Comparison of ENCODE assay signal across 18 cellular contexts in the genomic region with DNA sequence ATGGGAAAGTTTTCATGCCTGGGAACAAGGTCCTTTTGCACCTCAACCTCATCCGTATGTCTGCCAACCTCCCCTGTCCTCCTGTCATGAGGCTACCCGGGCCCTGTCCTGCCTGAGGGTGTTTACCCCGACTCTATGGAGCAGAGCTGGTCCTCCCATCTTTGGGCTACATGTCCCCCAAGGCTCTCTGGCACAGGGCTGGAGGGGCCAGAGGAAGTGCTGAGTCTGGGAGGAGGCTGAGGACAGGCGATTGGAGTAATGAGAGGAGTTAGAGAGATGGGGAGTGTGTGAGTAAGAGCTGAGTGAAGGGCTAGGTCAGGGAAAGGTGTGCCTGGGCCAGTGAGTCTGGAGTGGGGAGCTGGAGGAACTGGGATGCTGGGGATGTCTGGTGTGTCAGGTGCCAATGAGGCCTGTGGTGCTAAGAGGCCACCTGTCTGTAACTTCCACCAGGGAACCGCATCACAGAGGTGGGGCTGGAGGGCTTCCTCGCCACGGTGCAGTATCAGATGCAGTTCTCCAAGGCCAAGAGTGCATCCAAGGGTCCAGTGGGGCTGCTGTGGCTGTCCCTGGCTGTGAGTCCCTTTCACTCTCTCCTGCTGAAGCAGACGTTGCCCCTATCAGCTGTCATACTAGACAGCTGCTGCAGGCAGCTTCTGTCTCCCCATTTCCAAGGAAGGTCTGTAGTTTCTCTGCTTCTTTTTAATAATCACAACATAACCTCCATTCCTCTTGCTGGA. TPM values are rescaled to one million over a fixed set of nuclear protein-coding genes. Genes with fewer than 3 reads are reported as not detected.
DNase-seq lines count a peak whose midpoint lies in the region; ATAC-seq and TF ChIP-seq lines count a peak whose summit lies in the region.
"Had no signal": no experiment of that assay in that cellular context is flagged by ENCODE, and none has a peak within 500 bp of the region (broad histone marks: within the 10 kb centered on the region; RNA-seq: fewer than 3 reads in every experiment).

No MANE protein-coding gene starts in this region.

- H3K4me1 ChIP-seq in heart right ventricle, result peaks cover 0 to 21% (median 15%) of the 10 kb centered on the region in 9 donors
- H3K4me1 ChIP-seq in left ventricle myocardium inferior, result peaks cover 12% of the 10 kb centered on the region
- H3K4me1 ChIP-seq in osteoblast (ENCODE audit: insufficient read depth, low read length), result peaks cover 3% of the 10 kb centered on the region
- H3K4me1 ChIP-seq in aorta (ENCODE audit: control insufficient read depth in 1 of 2, insufficient read depth in 2 of 2, low read length in 2 of 2), result no peaks in the 10 kb centered on the region

- peak overlapping the region; percentile 37 for H3K4me2 ChIP-seq in osteoblast (ENCODE audit: insufficient read depth, low read length)

- no peaks in the 10 kb centered on the region for H4K20me1 ChIP-seq in osteoblast (ENCODE audit: insufficient read depth, low read length)

- H3K36me3 ChIP-seq in heart right ventricle, result peaks cover 0 to 31% (median 0%) of the 10 kb centered on the region in 9 donors
- H3K36me3 ChIP-seq in left ventricle myocardium inferior, result peaks cover 17% of the 10 kb centered on the region
- H3K36me3 ChIP-seq in osteoblast (ENCODE audit: insufficient read depth, low read length), result peaks cover 20% of the 10 kb centered on the region
- no peaks in the 10 kb centered on the region for H3K36me3 ChIP-seq in aorta (ENCODE audit: control insufficient read depth in 1 of 2, insufficient read depth in 2 of 2, low read length in 1 of 2)

- 63 to 67% methylated on average over 8 of the region's 8 CpGs for WGBS in heart right ventricle, 2 donors
- WGBS in aorta, 2 donors, result 49 to 57% methylated on average over 8 of the region's 8 CpGs

- no peak for TF ChIP-seq CTCF in heart right ventricle (IDR thresholded peaks at IDR 0.05)
- TF ChIP-seq CTCF in left ventricle myocardium inferior (IDR thresholded peaks at IDR 0.05; ENCODE audit: borderline replicate concordance), result no peak
- TF ChIP-seq CTCF in osteoblast (IDR thresholded peaks at IDR 0.05; ENCODE audit: extremely low read depth, low read depth, low read length), result no peak
- no peak for TF ChIP-seq CTCF in GM13976 (IDR thresholded peaks at IDR 0.05; ENCODE audit: borderline replicate concordance, control extremely low read depth, extremely low read depth, insufficient read depth, missing control alignments)

- H3K79me2 ChIP-seq in osteoblast (ENCODE audit: insufficient read depth, low read length), result no peaks in the 10 kb centered on the region

- ATAC-seq in heart right ventricle, result peak in 5 of 8 donors; percentile 2 to 28 (median 9)
- ATAC-seq in left lobe of liver, result peak; percentile 6
- ATAC-seq in aorta (ENCODE audit: low FRiP score), result no peak
- no peak for ATAC-seq in HG03095 (IDR thresholded peaks at IDR 0.05; ENCODE audit: unreplicated experiment)

- no peak overlapping the region for H3K27ac ChIP-seq in heart right ventricle
- H3K27ac ChIP-seq in left ventricle myocardium inferior (replicated peaks), result no peak overlapping the region
- H3K27ac ChIP-seq in osteoblast (ENCODE audit: low read depth, low read length), result no peak overlapping the region
- no peak overlapping the region for H3K27ac ChIP-seq in aorta (ENCODE audit: low read depth in 1 of 2, low read length in 2 of 2)
- H3K27ac ChIP-seq: BLaER1 treated with 17β-estradiol and CSF1 and Interleukin-3, amounts not matched to agents 10 nM and 100 nM; HL-60 had no signal

- H3K9me3 ChIP-seq in heart right ventricle, result no peaks in the 10 kb centered on the region
- H3K9me3 ChIP-seq in left ventricle myocardium inferior (replicated peaks), result no peaks in the 10 kb centered on the region
- H3K9me3 ChIP-seq in osteoblast (ENCODE audit: low read depth, low read length), result no peaks in the 10 kb centered on the region
- H3K9me3 ChIP-seq in aorta (ENCODE audit: control insufficient read depth, low read length), result no peaks in the 10 kb centered on the region
- H3K9me3 ChIP-seq: BLaER1 treated with 17β-estradiol and CSF1 and Interleukin-3, amounts not matched to agents 10 nM and 100 nM had no signal

- H3K27me3 ChIP-seq in heart right ventricle, result peaks cover 0 to 31% (median 22%) of the 10 kb centered on the region in 7 donors
- H3K27me3 ChIP-seq in left ventricle myocardium inferior (ENCODE audit: low read depth), result peaks cover 25% of the 10 kb centered on the region
- H3K27me3 ChIP-seq in osteoblast (ENCODE audit: insufficient read depth, low read length), result peaks cover 7% of the 10 kb centered on the region
- no peaks in the 10 kb centered on the region for H3K27me3 ChIP-seq in aorta (ENCODE audit: control insufficient read depth in 1 of 2, insufficient read depth in 2 of 2, low read length in 1 of 2)

- DNase-seq in heart right ventricle (no peak), left ventricle myocardium inferior (no peak), left lobe of liver (ENCODE audit: low spot score) (no peak), osteoblast (ENCODE audit: insufficient read length, low spot score, missing footprints) (peak; percentile 87), aorta (peak; percentile 41 to 57), GM13976 (ENCODE audit: low spot score) (no peak), AML-193 (lab: John Stamatoyannopoulos, UW) (no peak)
- DNase-seq: 8988T, H7, KG1, NCI-H1048, NCI-H146, NCI-H2081 treated with DMSO at 0.1 percent for 48 hours, NCI-H524 treated with DMSO at 0.1 percent for 48 hours had no signal

- intact Hi-C loops in heart right ventricle (cut with DNase I) (no loop called here), left ventricle myocardium inferior (cut with micrococcal nuclease) (no loop called here), aorta (cut with DNase I) (no loop called here)

- H3K4me3 ChIP-seq in heart right ventricle (peak overlapping the region in 2 of 10 donors; percentile 17 to 23), left ventricle myocardium inferior (no peak overlapping the region), osteoblast (ENCODE audit: insufficient read depth, low read length) (peak overlapping the region; percentile 39), aorta (ENCODE audit: low read length in 2 of 2) (no peak overlapping the region)
- H3K4me3 ChIP-seq: BLaER1 treated with 17β-estradiol and CSF1 and Interleukin-3, amounts not matched to agents 10 nM and 100 nM had no signal

- no peak overlapping the region for H2AFZ ChIP-seq in osteoblast (ENCODE audit: low read length)

- in situ Hi-C loops in GM13976 (cut with MboI; ENCODE audit: low sequenced_read_pairs, unreplicated experiment), result no loop called here

RNA-seq across cellular contexts. Expression of gene LRRC71, which starts 11.7 kb away (rescaled TPM):
- total RNA-seq in heart right ventricle, result under 1 TPM in 3 of 10 donors, not detected in 7; 0.15 to 0.38 (median 0.35) TPM
- polyA plus RNA-seq in heart right ventricle, result under 1 TPM; 0.06 to 0.51 TPM
- 0.27 TPM for total RNA-seq in left ventricle myocardium inferior
- not detected for total RNA-seq in left lobe of liver
- total RNA-seq in osteoblast, result 0.36 and 0.59 TPM in 2 replicates
- 1 to 10 TPM in 1 of 2 donors, under 1 TPM in 1; 0.42 to 1.3 TPM for total RNA-seq in aorta
- 1 to 10 TPM in 1 of 2 donors, not detected in 1; 2.4 TPM for polyA plus RNA-seq in aorta
- total RNA-seq: H7, M059J had no signal

RNA-seq across cellular contexts. Expression of gene PEAR1, which starts 38.6 kb away (rescaled TPM):
- 10 to 100 TPM in 2 of 10 donors, 1 to 10 TPM in 8; 3.8 to 12.4 (median 7.1) TPM for total RNA-seq in heart right ventricle
- polyA plus RNA-seq in heart right ventricle, result 10 to 100 TPM in 1 of 2 donors, 1 to 10 TPM in 1; 6.2 to 13.7 TPM
- 7.1 TPM for total RNA-seq in left ventricle myocardium inferior
- total RNA-seq in left lobe of liver, result 4.5 TPM
- total RNA-seq in osteoblast, result 17.0 and 21.2 TPM in 2 replicates
- 10 to 100 TPM; 17.4 to 32.9 TPM for total RNA-seq in aorta
- 10 to 100 TPM in 1 of 2 donors, 1 to 10 TPM in 1; 5.6 to 46.6 TPM for polyA plus RNA-seq in aorta

Comparison
In these comparisons a context has a peak if more than half of its experiments do, and no peak if none do; other contexts are left out.
1. ATAC-seq: peak in heart right ventricle (5 of 8) and left lobe of liver (single experiment); none in aorta (single experiment) and HG03095 (single experiment).
2. DNase-seq: peak in osteoblast (single experiment) and aorta (2 of 2); none in heart right ventricle (0 of 2), left ventricle myocardium inferior (single experiment), left lobe of liver (single experiment), GM13976 (single experiment) and AML-193 (0 of 2).